22 cellular contexts compared by ENCODE assay signal in genomic region chr17:36749493-36749892, GRCh38.
"Had no signal": no experiment of that assay in that cellular context is flagged by ENCODE, and none has a peak within 500 bp of the region (broad histone marks: within the 10 kb centered on the region; RNA-seq: fewer than 3 reads in every experiment).

No MANE protein-coding gene starts in this region.

- H3K4me3 ChIP-seq: body of pancreas, esophagus squamous epithelium, right atrium auricular region, smooth muscle cell, tibial nerve had no signal

- DNase-seq: activated CD4-positive, alpha-beta T cell treated with anti-CD3 and anti-CD28 coated beads for 4 hours; activated CD4-positive, alpha-beta T cell treated with anti-CD3 and anti-CD28 coated beads, Interleukin-2, amount 50 U/mL, for 4 hours; activated naive CD4-positive, alpha-beta T cell treated with Interleukin-2 at 50 U/mL for 16 hours; activated T-cell treated with anti-CD3 and anti-CD28 coated beads for 4 hours; activated T-cell treated with anti-CD3 and anti-CD28 coated beads, Interleukin-2, amount 50 U/mL, for 72 hours; anterior cingulate cortex; body of pancreas; dermis blood vessel endothelial cell; effector CD4-positive, alpha-beta T cell; esophagus squamous epithelium; glutamatergic neuron; left ventricle myocardium superior; naive B cell; nucleus accumbens; stimulated activated CD4-positive, alpha-beta T cell treated with anti-CD3 and anti-CD28 coated beads, Interleukin-15, amount 100 ng/mL, for 24 hours; stimulated activated CD4-positive, alpha-beta T cell treated with anti-CD3 and anti-CD28 coated beads, Interleukin-2, amount 100 ng/mL, for 24 hours; stimulated activated naive B cell treated with anti-CD40 and anti-IgM and Interleukin-4, amounts not matched to agents 10 μg/mL and 1 μg/mL and 100 μg/mL, for 72 hours had no signal

- H3K9me3 ChIP-seq: body of pancreas, esophagus squamous epithelium, right atrium auricular region, tibial nerve had no signal

- H3K36me3 ChIP-seq: esophagus squamous epithelium, right atrium auricular region, tibial nerve had no signal

- H3K9ac ChIP-seq: parathyroid adenoma had no signal

- ATAC-seq: activated T-cell treated with anti-CD3 and anti-CD28 coated beads, Interleukin-2, amount 50 U/mL, for 72 hours; body of pancreas; left ventricle myocardium superior; stimulated activated naive B cell treated with anti-CD40 and anti-IgM and Interleukin-4, amounts not matched to agents 10 μg/mL and 1 μg/mL and 100 μg/mL, for 72 hours had no signal

- H3K27ac ChIP-seq: body of pancreas, esophagus squamous epithelium, parathyroid adenoma, right atrium auricular region, tibial nerve, VCaP had no signal
